ENCODE assay signal across 1 cellular context in the genomic region with DNA sequence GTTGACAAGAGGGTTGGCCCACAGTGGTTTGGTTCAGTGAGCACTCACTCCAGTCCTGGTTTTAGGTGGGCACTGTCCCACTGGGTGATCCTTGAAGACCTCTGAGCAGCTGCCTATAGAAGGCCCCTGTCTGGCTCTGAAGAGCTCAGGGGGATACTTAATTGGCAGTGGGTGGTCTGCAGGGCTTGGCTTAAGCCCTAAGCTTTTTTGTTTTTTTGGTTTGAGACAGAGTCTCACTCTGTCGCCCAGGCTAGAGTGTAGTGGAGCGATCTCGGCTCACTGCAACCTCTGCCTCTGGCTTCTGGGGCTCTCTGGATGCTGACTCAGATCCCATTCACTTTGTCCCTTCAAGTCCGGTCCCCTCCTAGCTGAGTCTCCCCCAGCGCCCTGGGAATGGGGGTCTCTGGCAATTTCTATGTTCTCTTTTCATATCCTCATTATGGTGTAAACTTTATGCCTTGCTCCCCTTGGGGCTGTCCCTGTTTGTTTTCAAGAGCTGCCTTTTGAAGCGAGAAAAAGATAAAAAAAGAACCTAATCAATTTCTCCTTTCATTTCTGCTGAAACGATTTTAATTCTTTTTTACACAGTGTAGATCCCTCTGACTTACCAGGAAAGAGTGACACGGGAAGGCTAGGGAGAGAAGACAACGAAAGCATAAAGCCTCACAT.
TF ChIP-seq lines count a peak whose summit lies in the region.

No MANE protein-coding gene starts in this region.

TF ChIP-seq in A549, 52 proteins besides CTCF, POLR2A, EP300 and RAD21:
- no peak for TF ChIP-seq CEBPB (IDR thresholded peaks at IDR 0.05)
- TF ChIP-seq PHF8 (IDR thresholded peaks at IDR 0.05; ENCODE audit: borderline replicate concordance, low read depth) = no peak
